In the genomic region with DNA sequence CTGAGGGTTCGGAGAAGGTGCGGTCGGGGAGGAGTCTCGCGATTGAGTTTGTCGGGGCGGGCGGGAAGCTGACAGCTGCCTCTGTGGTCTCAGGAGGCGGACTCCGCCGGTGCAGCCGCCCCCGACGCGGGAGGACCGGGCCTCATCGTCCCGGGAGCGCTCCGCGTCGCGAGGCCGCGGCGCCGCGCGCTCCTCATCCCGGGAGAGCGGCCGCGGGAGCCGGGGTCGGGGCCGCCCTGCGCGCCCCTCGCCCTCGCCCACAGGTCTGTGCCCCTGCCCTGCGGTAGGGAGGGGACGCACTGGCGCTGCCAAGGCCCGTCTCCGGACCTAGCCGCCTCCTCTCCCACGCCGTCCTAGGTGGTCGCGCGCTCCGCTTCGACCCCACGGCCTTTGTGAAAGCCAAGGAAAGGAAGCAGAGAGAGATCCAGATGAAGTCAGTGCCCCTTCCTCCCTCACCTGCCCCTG, we compare ENCODE assay signal across 9 cellular contexts. TPM values are rescaled to one million over a fixed set of nuclear protein-coding genes. Genes with fewer than 3 reads are reported as not detected.
DNase-seq lines count a peak whose midpoint lies in the region; ATAC-seq and TF ChIP-seq lines count a peak whose summit lies in the region.
"Had no signal": no experiment of that assay in that cellular context is flagged by ENCODE, and none has a peak within 500 bp of the region (broad histone marks: within the 10 kb centered on the region; RNA-seq: fewer than 3 reads in every experiment).

No MANE protein-coding gene starts in this region.

- peaks cover 6% of the 10 kb centered on the region for H3K36me3 Mint-ChIP-seq in Caco-2 (ENCODE audit: insufficient read depth, unreplicated experiment)
- peaks cover 7% of the 10 kb centered on the region for H3K36me3 Mint-ChIP-seq in activated naive CD8-positive, alpha-beta T cell treated with anti-CD3 and anti-CD28 coated beads for 36 hours

- H3K4me3 ChIP-seq in Caco-2 (ENCODE audit: low read depth, low read length): peak overlapping the region; percentile 57
- peak overlapping the region; percentile 21 for H3K4me3 ChIP-seq in iPS-11a (ENCODE audit: low read depth, low read length)

- peaks cover 8% of the 10 kb centered on the region for H3K27me3 Mint-ChIP-seq in Caco-2 (ENCODE audit: insufficient read depth, unreplicated experiment)
- H3K27me3 Mint-ChIP-seq in activated naive CD8-positive, alpha-beta T cell treated with anti-CD3 and anti-CD28 coated beads for 36 hours: peaks cover 21% of the 10 kb centered on the region

- no peaks in the 10 kb centered on the region; the same call in 1 of the 2 replicates for H3K27me3 ChIP-seq in Caco-2 (replicated peaks; ENCODE audit: control insufficient read depth, insufficient read depth, low read length)

- no peaks in the 10 kb centered on the region for H3K9me3 ChIP-seq in Caco-2

- H3K4me1 ChIP-seq in Caco-2: peaks cover 20% of the 10 kb centered on the region

- no peak for TF ChIP-seq CTCF in Caco-2 (IDR thresholded peaks at IDR 0.05; ENCODE audit: insufficient read depth in 1 of 2, low read depth in 1 of 2, low read length in 1 of 2, severe bottlenecking in 1 of 2, unreplicated experiment in 1 of 2)

- no peak overlapping the region for H3K27ac Mint-ChIP-seq in Caco-2 (ENCODE audit: unreplicated experiment)
- no peak overlapping the region for H3K27ac Mint-ChIP-seq in activated naive CD8-positive, alpha-beta T cell treated with anti-CD3 and anti-CD28 coated beads for 36 hours

- H3K9me3 Mint-ChIP-seq in Caco-2 (ENCODE audit: unreplicated experiment): no peaks in the 10 kb centered on the region
- H3K9me3 Mint-ChIP-seq in activated naive CD8-positive, alpha-beta T cell treated with anti-CD3 and anti-CD28 coated beads for 36 hours: no peaks in the 10 kb centered on the region

- DNase-seq in Caco-2 (peak in 1 of 2 experiments; percentile 41), NCI-H69 (lab: John Stamatoyannopoulos, UW) (peak; percentile 54), MV-4-11 (lab: John Stamatoyannopoulos, UW) (no peak), NCI-H524 treated with DMSO at 0.1 percent for 48 hours (lab: John Stamatoyannopoulos, UW) (no peak)
- DNase-seq in activated naive CD8-positive, alpha-beta T cell treated with anti-CD3 and anti-CD28 coated beads for 36 hours: peak; percentile 49
- DNase-seq in stimulated activated CD4-positive, alpha-beta T cell treated with anti-CD3 and anti-CD28 coated beads, Interleukin-1b, Interleukin-23, amount 100 ng/mL, for 48 hours: peak; percentile 24

- H3K4me3 Mint-ChIP-seq in Caco-2 (ENCODE audit: unreplicated experiment): peak overlapping the region; percentile 86
- H3K4me3 Mint-ChIP-seq in activated naive CD8-positive, alpha-beta T cell treated with anti-CD3 and anti-CD28 coated beads for 36 hours: peak overlapping the region; percentile 67

- no TSS peak for BruUV-seq in Caco-2 (replicated peaks; lab: Mats Ljungman, UMichigan)

- ATAC-seq in HG02938 (IDR thresholded peaks at IDR 0.05; ENCODE audit: unreplicated experiment): no peak

- POLR2A ChIA-PET in Caco-2 (lab: Charles Lee): interaction anchor here (0.6 kb wide), 1 partner anchor 246 kb away, joined by 4 read pairs; no protein-coding TSS in a partner anchor

- intact Hi-C loops in Caco-2 (cut with micrococcal nuclease; ENCODE audit: unreplicated experiment): loop anchor here (5.0 to 10.0 kb wide), 3 partner anchors 89 to 201 kb away; partner anchors contain the start of gene RSPH6A

- no peaks in the 10 kb centered on the region for H3K36me3 ChIP-seq in Caco-2 (ENCODE audit: control insufficient read depth, insufficient read depth, low read length)

- CTCF ChIA-PET in Caco-2 (lab: Charles Lee): interaction anchor here (0.9 to 1.6 kb wide), 8 partner anchors 10 to 199 kb away, joined by 3 to 20 read pairs (median 5); partner anchors contain the start of genes CCDC61 and IGFL4

- H3K4me1 Mint-ChIP-seq in Caco-2 (ENCODE audit: low read depth, unreplicated experiment): peaks cover 21% of the 10 kb centered on the region
- H3K4me1 Mint-ChIP-seq in activated naive CD8-positive, alpha-beta T cell treated with anti-CD3 and anti-CD28 coated beads for 36 hours: peaks cover 16% of the 10 kb centered on the region

RNA-seq across cellular contexts. Expression of gene PGLYRP1, which starts 6.9 kb away (rescaled TPM):
- not detected in 2 replicates for total RNA-seq in Caco-2 (2022)
- not detected for total RNA-seq in activated naive CD8-positive, alpha-beta T cell treated with anti-CD3 and anti-CD28 coated beads for 36 hours
- total RNA-seq: glomerular endothelial cell had no signal

RNA-seq across cellular contexts. Expression of gene CCDC61, which starts 20.7 kb away (rescaled TPM):
- total RNA-seq in Caco-2 (2022): 17.1 and 21.1 TPM in 2 replicates
- 10 to 100 TPM; 17.8 to 18.4 TPM for total RNA-seq in activated naive CD8-positive, alpha-beta T cell treated with anti-CD3 and anti-CD28 coated beads for 36 hours

RNA-seq across cellular contexts. Expression of gene IGFL4, which starts 24.8 kb away (rescaled TPM):
- 3.9 and 4.4 TPM in 2 replicates for total RNA-seq in Caco-2 (2022)
- total RNA-seq in activated naive CD8-positive, alpha-beta T cell treated with anti-CD3 and anti-CD28 coated beads for 36 hours: not detected
- total RNA-seq: glomerular endothelial cell had no signal

RNA-seq across cellular contexts. Expression of gene NOVA2, which starts 42.3 kb away (rescaled TPM):
- 0.05 TPM in 1 of 2 replicates, not detected in the other for total RNA-seq in Caco-2 (2022)
- not detected for total RNA-seq in activated naive CD8-positive, alpha-beta T cell treated with anti-CD3 and anti-CD28 coated beads for 36 hours

Comparison
In these comparisons a context has a peak if more than half of its experiments do, and no peak if none do; other contexts are left out.
1. DNase-seq: peak in NCI-H69 (single experiment), activated naive CD8-positive, alpha-beta T cell treated with anti-CD3 and anti-CD28 coated beads for 36 hours (single experiment) and stimulated activated CD4-positive, alpha-beta T cell treated with anti-CD3 and anti-CD28 coated beads, Interleukin-1b, Interleukin-23, amount 100 ng/mL, for 48 hours (single experiment); none in MV-4-11 (single experiment) and NCI-H524 treated with DMSO at 0.1 percent for 48 hours (single experiment).